ENCODE assay signal across 25 cellular contexts in genomic region chr5:174065528-174066189, GRCh38. TPM values are rescaled to one million over a fixed set of nuclear protein-coding genes. Genes with fewer than 3 reads are reported as not detected.
A peak's percentile ranks its signal among the peaks of the same experiment; 100 is the strongest.
DNase-seq lines count a peak whose midpoint lies in the region; ATAC-seq, FAIRE-seq and TF ChIP-seq lines count a peak whose summit lies in the region.
"Had no signal": no experiment of that assay in that cellular context is flagged by ENCODE, and none has a peak within 500 bp of the region (broad histone marks: within the 10 kb centered on the region; RNA-seq: fewer than 3 reads in every experiment).

No MANE protein-coding gene starts in this region.

- H4K20me1 ChIP-seq in HepG2 (ENCODE audit: insufficient read depth, low read length), result no peaks in the 10 kb centered on the region

- POLR2A ChIA-PET in HepG2 (lab: Yijun Ruan, JAX), result no interaction called here

- intact Hi-C loops in HepG2 (cut with micrococcal nuclease; ENCODE audit: unreplicated experiment) (no loop called here), right lobe of liver (cut with DNase I) (no loop called here), vagina (cut with DNase I) (no loop called here)

- WGBS in HepG2 (ENCODE audit: low lambda C conversion rate), result under 1% methylated on average over 8 of the region's 8 CpGs
- WGBS in right lobe of liver (ENCODE audit: insufficient coverage, low coverage, low lambda C conversion rate, missing lambda C conversion rate), result 28% methylated on average over 6 of the region's 8 CpGs
- WGBS in endodermal cell (ENCODE audit: insufficient coverage in 1 of 2, insufficient read length in 1 of 2), 2 experiments, result 81 to 87% methylated on average over 7 to 8 of the region's 8 CpGs

- no TSS peak for BruUV-seq in HepG2 (replicated peaks; lab: Mats Ljungman, UMichigan)

- H3K9ac ChIP-seq in HepG2 (ENCODE audit: insufficient read depth, low read depth, low read length) (no peak overlapping the region), endodermal cell (ENCODE audit: extremely low read depth, low read length, poor library complexity, severe bottlenecking) (no peak overlapping the region)

- H3K79me2 ChIP-seq in HepG2 (ENCODE audit: insufficient read depth, low read length), result no peaks in the 10 kb centered on the region

- H3K36me3 ChIP-seq in HepG2 (replicated peaks in 1 of 2; ENCODE audit: control insufficient read depth in 1 of 2, insufficient read depth in 2 of 2, low read length in 2 of 2) (no peaks in the 10 kb centered on the region), right lobe of liver (no peaks in the 10 kb centered on the region), endodermal cell (ENCODE audit: control insufficient read depth, insufficient read depth, low read length) (no peaks in the 10 kb centered on the region), vagina (no peaks in the 10 kb centered on the region), HAP-1 (replicated peaks) (no peaks in the 10 kb centered on the region)
- H3K36me3 ChIP-seq: tibial artery had no signal

- in situ Hi-C loops in HepG2 (cut with HindIII; ENCODE audit: extremely low pct_ligation_motif_present, low pct_unique_long_range_greater_than_20kb), result no loop called here
- in situ Hi-C loops in HAP-1 (cut with MboI; ENCODE audit: low sequenced_read_pairs), result no loop called here

- H3K27ac ChIP-seq in HepG2 (ENCODE audit: extremely low read length, insufficient read depth, low read length), result no peak overlapping the region
- H3K27ac ChIP-seq in right lobe of liver, result no peak overlapping the region
- no peak overlapping the region for H3K27ac ChIP-seq in endodermal cell (ENCODE audit: low read depth, low read length)
- H3K27ac ChIP-seq in vagina, result no peak overlapping the region
- H3K27ac ChIP-seq: tibial artery had no signal

- no peak overlapping the region for H3K27ac Mint-ChIP-seq in endodermal cell
- H3K27ac Mint-ChIP-seq: activated naive CD4-positive, alpha-beta T cell treated with anti-CD3 and anti-CD28 coated beads, Interleukin-2, amount 50 U/mL, for 24 hours; activated T-cell treated with anti-CD3 and anti-CD28 coated beads, Interleukin-2, amount 50 U/mL, for 72 hours; effector memory CD8-positive, alpha-beta T cell; nephron; T-cell had no signal

- no peak for TF ChIP-seq POLR2A in HepG2 (IDR thresholded peaks at IDR 0.05; ENCODE audit: insufficient read depth in 1 of 2, low read depth in 2 of 2, low read length in 2 of 2)
- TF ChIP-seq POLR2A in right lobe of liver (IDR thresholded peaks at IDR 0.05), result no peak
- TF ChIP-seq POLR2A in vagina (IDR thresholded peaks at IDR 0.05), result no peak

- CTCF ChIA-PET in HepG2 (lab: Yijun Ruan, JAX; ENCODE audit: low intra/inter-chr PET ratio, low total read pairs), result no interaction called here

- DNase-seq in HepG2 (ENCODE audit: low spot score) (peak; percentile 73), right lobe of liver (no peak), NCI-H510A (lab: John Stamatoyannopoulos, UW) (peak; percentile 71), endodermal cell (peak; percentile 34), vagina (ENCODE audit: extremely low spot score in 2 of 2) (peak; percentile 46 to 65), germinal center (ENCODE audit: low spot score) (no peak), HAP-1 (ENCODE audit: low spot score in 2 of 2) (no peak)
- DNase-seq: activated CD4-positive, alpha-beta T cell treated with anti-CD3 and anti-CD28 coated beads for 4 hours; activated T-cell treated with anti-CD3 and anti-CD28 coated beads, Interleukin-2, amount 50 U/mL, for 72 hours; C1 segment of cervical spinal cord; effector memory CD8-positive, alpha-beta T cell; KG1; left colon; midbrain; MV-4-11; stimulated activated CD4-positive, alpha-beta T cell treated with anti-CD3 and anti-CD28 coated beads, Interleukin-4, amount 100 ng/mL, for 1 hour; stimulated activated naive CD8-positive, alpha-beta T cell treated with anti-CD3 and anti-CD28 coated beads, Interleukin-15, Interleukin-2, amounts not matched to agents 100 U/mL and 50 U/mL, for 24 hours; T-cell; tibial artery had no signal

- H3K27me3 ChIP-seq in HepG2 (ENCODE audit: control insufficient read depth in 1 of 2, insufficient read depth in 2 of 2, low read length in 2 of 2), result no peaks in the 10 kb centered on the region
- H3K27me3 ChIP-seq in right lobe of liver, result no peaks in the 10 kb centered on the region
- H3K27me3 ChIP-seq in endodermal cell (ENCODE audit: control insufficient read depth, insufficient read depth, low read length, poor library complexity, severe bottlenecking), result no peaks in the 10 kb centered on the region
- H3K27me3 ChIP-seq in vagina, result no peaks in the 10 kb centered on the region
- peaks cover 7% of the 10 kb centered on the region; the same call in 1 of the 2 replicates for H3K27me3 ChIP-seq in HAP-1 (ENCODE audit: low read depth)

- no peaks in the 10 kb centered on the region for H3K9me3 Mint-ChIP-seq in endodermal cell
- H3K9me3 Mint-ChIP-seq: activated naive CD4-positive, alpha-beta T cell treated with anti-CD3 and anti-CD28 coated beads, Interleukin-2, amount 50 U/mL, for 24 hours; activated T-cell treated with anti-CD3 and anti-CD28 coated beads, Interleukin-2, amount 50 U/mL, for 72 hours; effector memory CD8-positive, alpha-beta T cell; nephron; T-cell had no signal

- peak overlapping the region; percentile 2; the same call in 1 of the 2 replicates for H3K4me2 ChIP-seq in HepG2 (ENCODE audit: low read depth, low read length)

- peaks cover 15% of the 10 kb centered on the region for H3K4me1 Mint-ChIP-seq in endodermal cell
- H3K4me1 Mint-ChIP-seq: activated naive CD4-positive, alpha-beta T cell treated with anti-CD3 and anti-CD28 coated beads, Interleukin-2, amount 50 U/mL, for 24 hours; nephron; T-cell had no signal

- no peak overlapping the region for H3K4me3 ChIP-seq in HepG2 (replicated peaks in 1 of 3; ENCODE audit: insufficient read depth in 1 of 3, low read depth in 2 of 3, low read length in 3 of 3)
- no peak overlapping the region for H3K4me3 ChIP-seq in right lobe of liver
- no peak overlapping the region for H3K4me3 ChIP-seq in endodermal cell (ENCODE audit: low read length)
- no peak overlapping the region for H3K4me3 ChIP-seq in vagina
- H3K4me3 ChIP-seq in HAP-1, result no peak overlapping the region
- H3K4me3 ChIP-seq: tibial artery had no signal

- H3K4me3 Mint-ChIP-seq in endodermal cell, result no peak overlapping the region
- H3K4me3 Mint-ChIP-seq: activated naive CD4-positive, alpha-beta T cell treated with anti-CD3 and anti-CD28 coated beads, Interleukin-2, amount 50 U/mL, for 24 hours; activated T-cell treated with anti-CD3 and anti-CD28 coated beads, Interleukin-2, amount 50 U/mL, for 72 hours; effector memory CD8-positive, alpha-beta T cell; nephron; T-cell had no signal

- TF ChIP-seq EP300 in HepG2 (IDR thresholded peaks at IDR 0.05; ENCODE audit: low read depth in 2 of 2, low read length in 2 of 2) (no peak), HepG2 (CRISPR knock-in tag; IDR thresholded peaks at IDR 0.05; ENCODE audit: borderline replicate concordance) (no peak)

- FAIRE-seq in HepG2 (lab: Jason Lieb, UNC), result no peak
- FAIRE-seq: GM12891 had no signal

- H3K4me1 ChIP-seq in HepG2 (ENCODE audit: insufficient read depth, low read length) (peaks cover 12% of the 10 kb centered on the region), right lobe of liver (no peaks in the 10 kb centered on the region), endodermal cell (ENCODE audit: control insufficient read depth, insufficient read depth, low read length) (no peaks in the 10 kb centered on the region), vagina (no peaks in the 10 kb centered on the region), HAP-1 (no peaks in the 10 kb centered on the region)
- H3K4me1 ChIP-seq: tibial artery had no signal

- ATAC-seq in HepG2, result peak; percentile 85
- no peak for ATAC-seq in right lobe of liver
- no peak for ATAC-seq in HG03139 (IDR thresholded peaks at IDR 0.05; ENCODE audit: unreplicated experiment)
- ATAC-seq: activated T-cell treated with anti-CD3 and anti-CD28 coated beads, Interleukin-2, amount 50 U/mL, for 72 hours; effector memory CD8-positive, alpha-beta T cell; left colon; stimulated activated naive CD8-positive, alpha-beta T cell treated with anti-CD3 and anti-CD28 coated beads, Interleukin-15, Interleukin-2, amounts not matched to agents 100 U/mL and 50 U/mL, for 24 hours; T-cell had no signal

- TF ChIP-seq RAD21 in HepG2 (CRISPR knock-in tag; IDR thresholded peaks at IDR 0.05), result no peak

- no peak overlapping the region for H2AFZ ChIP-seq in HepG2 (ENCODE audit: low read length)

- H3K9me3 ChIP-seq in HepG2 (ENCODE audit: low read length) (no peaks in the 10 kb centered on the region), right lobe of liver (no peaks in the 10 kb centered on the region), endodermal cell (ENCODE audit: control insufficient read depth, low read length) (no peaks in the 10 kb centered on the region), vagina (no peaks in the 10 kb centered on the region), HAP-1 (no peaks in the 10 kb centered on the region)

- TF ChIP-seq CTCF in HepG2 (CRISPR knock-in tag; IDR thresholded peaks at IDR 0.05) (no peak), right lobe of liver (IDR thresholded peaks at IDR 0.05) (no peak), endodermal cell (conservative IDR thresholded peaks at IDR 0.05) (no peak), vagina (IDR thresholded peaks at IDR 0.05) (no peak)

- H3K27me3 Mint-ChIP-seq in endodermal cell (ENCODE audit: insufficient read depth), result peaks cover 8% of the 10 kb centered on the region

- no peaks in the 10 kb centered on the region for H3K36me3 Mint-ChIP-seq in endodermal cell (ENCODE audit: low read depth)
- H3K36me3 Mint-ChIP-seq: activated naive CD4-positive, alpha-beta T cell treated with anti-CD3 and anti-CD28 coated beads, Interleukin-2, amount 50 U/mL, for 24 hours; T-cell had no signal

RNA-seq across cellular contexts. Expression of gene NSG2, which starts 20.2 kb away (rescaled TPM):
- not detected in 2 replicates for total RNA-seq in HepG2 (2016; rRNA removed; fragmentation: Illumina TruSeq; extraction: Trizol)
- not detected in 2 replicates for total RNA-seq in HepG2 (2016; cell fraction: cytosol; rRNA removed; fragmentation: Illumina TruSeq; extraction: Trizol; ENCODE audit: low read depth)
- not detected in 2 replicates for total RNA-seq in HepG2 (2016; cell fraction: insoluble cytoplasmic fraction; rRNA removed; fragmentation: Illumina TruSeq; extraction: Trizol)
- not detected in 2 replicates for total RNA-seq in HepG2 (2016; cell fraction: membrane; rRNA removed; fragmentation: Illumina TruSeq; extraction: Trizol)
- total RNA-seq in HepG2 (2016; cell fraction: nucleus; rRNA removed; fragmentation: Illumina TruSeq; extraction: Trizol), result not detected in 2 replicates
- 0.16 and 0.21 TPM in 2 replicates for polyA plus RNA-seq in HepG2 (2011; rRNA removed)
- polyA plus RNA-seq in HepG2 (2011; cell fraction: cytosol; rRNA removed), result 0.03 and 0.21 TPM in 2 replicates
- polyA plus RNA-seq in HepG2 (2011; cell fraction: nucleus; rRNA removed), result 0.47 and 1.7 TPM in 2 replicates
- 0.11 and 0.24 TPM in 2 replicates for polyA plus RNA-seq in HepG2 (2012)
- not detected in 2 replicates for polyA plus RNA-seq in HepG2 (2016; cell fraction: cytosol; fragmentation: Illumina TruSeq; extraction: Trizol; ENCODE audit: low read depth)
- polyA plus RNA-seq in HepG2 (2016; cell fraction: insoluble cytoplasmic fraction; fragmentation: Illumina TruSeq; extraction: Trizol; ENCODE audit: low read depth), result not detected in 2 replicates
- not detected in 2 replicates for polyA plus RNA-seq in HepG2 (2016; cell fraction: membrane; fragmentation: Illumina TruSeq; extraction: Trizol; ENCODE audit: low read depth)
- not detected in 2 replicates for polyA plus RNA-seq in HepG2 (2016; cell fraction: nucleus; fragmentation: Illumina TruSeq; extraction: Trizol; ENCODE audit: insufficient read depth, low read depth)
- not detected in 2 replicates for polyA minus RNA-seq in HepG2 (2011; rRNA and poly(A)+ RNA removed; ENCODE audit: low replicate concordance)
- not detected in 2 replicates for polyA minus RNA-seq in HepG2 (2011; cell fraction: cytosol; rRNA and poly(A)+ RNA removed)
- polyA minus RNA-seq in HepG2 (2011; cell fraction: nucleus; rRNA and poly(A)+ RNA removed), result 0.87 TPM in 1 of 2 replicates, not detected in the other
- total RNA-seq in right lobe of liver, result under 1 TPM in 1 of 6 experiments, not detected in 5; 0.13 TPM
- not detected for total RNA-seq in endodermal cell
- polyA plus RNA-seq in endodermal cell (2013, experiment 1 of 2), result 22.3 TPM
- 17.8 TPM for polyA plus RNA-seq in endodermal cell (2013, experiment 2 of 2)
- 7.1 TPM for total RNA-seq in vagina
- total RNA-seq: activated T-cell treated with anti-CD3 and anti-CD28 coated beads, Interleukin-2, amount 50 U/mL, for 72 hours; fibroblast of lung; pulmonary artery endothelial cell; T-cell had no signal
- polyA plus RNA-seq: fibroblast of lung had no signal

Comparison
In these comparisons a context has a peak if more than half of its experiments do, and no peak if none do; other contexts are left out.
1. DNase-seq: peak in HepG2 (single experiment), NCI-H510A (single experiment), endodermal cell (single experiment) and vagina (2 of 2); none in right lobe of liver (0 of 3), germinal center (single experiment) and HAP-1 (0 of 2).